9 cellular contexts compared by ENCODE assay signal in the genomic region with DNA sequence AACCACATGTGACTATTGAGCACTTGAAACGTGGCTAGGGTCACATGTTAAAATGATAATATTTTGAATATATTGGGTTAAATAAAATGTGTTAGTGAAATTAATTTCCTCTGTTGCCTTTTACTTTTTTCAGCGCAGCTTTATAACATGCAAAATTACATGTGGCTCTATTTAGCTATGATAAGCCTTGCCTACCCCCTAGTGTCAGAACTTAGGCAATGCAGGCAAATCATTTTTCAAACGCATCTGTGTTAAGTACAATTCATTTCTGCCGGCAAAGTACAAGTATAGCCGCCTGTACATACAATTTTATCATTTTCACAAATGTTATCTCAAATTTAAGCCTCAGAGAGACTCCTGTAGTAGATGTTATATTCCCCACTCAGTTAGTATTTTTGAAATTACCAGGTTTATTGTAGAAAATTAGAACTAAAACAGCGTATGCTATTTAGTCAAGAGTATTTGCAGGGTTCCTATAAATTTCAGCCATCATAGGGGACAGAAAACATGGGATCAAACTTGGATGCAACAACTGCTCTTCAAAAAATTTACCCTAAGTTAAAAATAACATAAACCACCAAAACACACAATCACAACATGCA. TPM values are rescaled to one million over a fixed set of nuclear protein-coding genes. Genes with fewer than 3 reads are reported as not detected.
DNase-seq lines count a peak whose midpoint lies in the region; ATAC-seq, FAIRE-seq and TF ChIP-seq lines count a peak whose summit lies in the region.
"Had no signal": no experiment of that assay in that cellular context is flagged by ENCODE, and none has a peak within 500 bp of the region (broad histone marks: within the 10 kb centered on the region; RNA-seq: fewer than 3 reads in every experiment).

No MANE protein-coding gene starts in this region.

- no TSS peak for BruUV-seq in HCT116 (replicated peaks; lab: Mats Ljungman, UMichigan)

- WGBS in SK-N-SH (ENCODE audit: low lambda C conversion rate), result 17% methylated on average over 6 of the region's 6 CpGs
- whole genome bisulfite sequencing in H1 (ENCODE audit: extremely low coverage in 1 of 2, insufficient coverage in 1 of 2, insufficient read length in 1 of 2, insufficient replicate concordance in 2 of 2, low coverage in 1 of 2, low lambda C conversion rate in 2 of 2, missing lambda C conversion rate in 1 of 2), 2 experiments, result 42% methylated on average over 6 of the region's 6 CpGs; no CpG with 5 or more reads in 1 of the 2 experiments

- no peak overlapping the region for H2BK20ac ChIP-seq in H1 (ENCODE audit: low read length)

- H2BK12ac ChIP-seq in H1 (ENCODE audit: low read depth, low read length), result no peak overlapping the region

- H3K4me1 Mint-ChIP-seq in mesothelial cell of epicardium, result peaks cover 14% of the 10 kb centered on the region

- peaks cover 17% of the 10 kb centered on the region for H3K27me3 Mint-ChIP-seq in mesothelial cell of epicardium (ENCODE audit: low read depth)

- H2BK120ac ChIP-seq in H1 (replicated peaks; ENCODE audit: low read depth, low read length), result no peak overlapping the region

- POLR2A ChIA-PET in GM10248 (lab: Yijun Ruan, JAX) (no interaction called here), HCT116 (lab: Charles Lee) (no interaction called here), SK-N-SH (lab: Yijun Ruan, JAX) (no interaction called here), H1 (lab: Charles Lee; ENCODE audit: partially characterized antibody) (no interaction called here)

- H3K14ac ChIP-seq in H1 (ENCODE audit: insufficient read length), result no peak overlapping the region

- no peak overlapping the region for H3K18ac ChIP-seq in H1 (ENCODE audit: extremely low read depth, low read length)

- H2BK5ac ChIP-seq in H1 (ENCODE audit: low read depth, low read length), result no peak overlapping the region

- H3K27ac ChIP-seq in HCT116 (ENCODE audit: low read depth, low read length) (no peak overlapping the region), SK-N-SH (ENCODE audit: low read depth in 2 of 2, low read length in 1 of 2) (no peak overlapping the region), H1 (ENCODE audit: low read depth, low read length) (no peak overlapping the region)
- H3K27ac ChIP-seq in effector memory CD4-positive, alpha-beta T cell (ENCODE audit: insufficient read depth, low read length, poor library complexity, severe bottlenecking), result no peak overlapping the region
- H3K27ac ChIP-seq: skin epidermis had no signal

- peaks cover 7% of the 10 kb centered on the region for H3K9me3 Mint-ChIP-seq in mesothelial cell of epicardium

- peaks cover 21% of the 10 kb centered on the region for H3K27me3 ChIP-seq in HCT116 (ENCODE audit: insufficient read depth, low read length)
- no peaks in the 10 kb centered on the region for H3K27me3 ChIP-seq in SK-N-SH (ENCODE audit: insufficient read depth)
- no peaks in the 10 kb centered on the region for H3K27me3 ChIP-seq in H1 (replicated peaks in 1 of 4; ENCODE audit: control insufficient read depth in 3 of 4, extremely low read depth in 1 of 4, insufficient read depth in 3 of 4, low read length in 3 of 4)
- H3K27me3 ChIP-seq in effector memory CD4-positive, alpha-beta T cell (replicated peaks; ENCODE audit: control insufficient read depth, insufficient read depth, low read length, poor library complexity, severe bottlenecking), result no peaks in the 10 kb centered on the region

- H3K36me3 ChIP-seq in HCT116 (ENCODE audit: control insufficient read depth in 1 of 2, insufficient read depth in 2 of 2, low read length in 2 of 2) (no peaks in the 10 kb centered on the region), SK-N-SH (replicated peaks in 1 of 2; ENCODE audit: control insufficient read depth in 1 of 2, insufficient read depth in 2 of 2, low read length in 1 of 2) (no peaks in the 10 kb centered on the region), H1 (ENCODE audit: control insufficient read depth in 2 of 4, insufficient read depth in 4 of 4, low read length in 3 of 4) (no peaks in the 10 kb centered on the region)
- no peaks in the 10 kb centered on the region for H3K36me3 ChIP-seq in effector memory CD4-positive, alpha-beta T cell (ENCODE audit: control insufficient read depth, insufficient read depth, low read length)

- H2AK5ac ChIP-seq in H1 (ENCODE audit: low read depth, low read length), result no peak overlapping the region

- no peak overlapping the region for H3K9ac ChIP-seq in HCT116 (ENCODE audit: low read length)
- no peak overlapping the region for H3K9ac ChIP-seq in SK-N-SH
- H3K9ac ChIP-seq in H1 (replicated peaks in 1 of 4; ENCODE audit: extremely low read depth in 1 of 4, low read depth in 3 of 4, low read length in 3 of 4), result no peak overlapping the region

- peak; percentile 72 for ATAC-seq in HCT116

- H3K4me1 ChIP-seq in HCT116 (ENCODE audit: control insufficient read depth in 1 of 2, insufficient read depth in 2 of 2, low read length in 2 of 2) (no peaks in the 10 kb centered on the region), SK-N-SH (ENCODE audit: control insufficient read depth in 1 of 2, insufficient read depth in 2 of 2, low read depth in 1 of 2, low read length in 1 of 2) (no peaks in the 10 kb centered on the region), H1 (replicated peaks in 1 of 4; ENCODE audit: control insufficient read depth in 3 of 4, insufficient read depth in 4 of 4, low read length in 3 of 4) (no peaks in the 10 kb centered on the region)
- H3K4me1 ChIP-seq in effector memory CD4-positive, alpha-beta T cell (ENCODE audit: control insufficient read depth, insufficient read depth, low read length, poor library complexity, severe bottlenecking), result no peaks in the 10 kb centered on the region

- no peak overlapping the region for H3K27ac Mint-ChIP-seq in mesothelial cell of epicardium

- H3K9me2 ChIP-seq in HCT116 (ENCODE audit: insufficient read depth) (no peaks in the 10 kb centered on the region), SK-N-SH (no peaks in the 10 kb centered on the region)

- DNase-seq in AG08395 (ENCODE audit: low spot score) (peak; percentile 49), GM10248 (ENCODE audit: extremely low spot score) (peak; percentile 18), HCT116 (ENCODE audit: low read depth, low spot score) (peak; percentile 45), M059J (ENCODE audit: low read depth) (peak; percentile 27), SK-N-SH (peak; percentile 33), H1 (ENCODE audit: low read depth in 1 of 2, low spot score in 2 of 2) (peak in 1 of 2 experiments; percentile 21), mesothelial cell of epicardium (ENCODE audit: low spot score in 2 of 2, unreplicated experiment in 2 of 2) (no peak)
- DNase-seq in effector memory CD4-positive, alpha-beta T cell, result no peak

- H2AFZ ChIP-seq in HCT116 (ENCODE audit: low read depth, low read length, poor library complexity, severe bottlenecking) (no peak overlapping the region), SK-N-SH (ENCODE audit: low read depth) (no peak overlapping the region), H1 (ENCODE audit: low read length) (no peak overlapping the region)

- TF ChIP-seq EP300 in SK-N-SH (IDR thresholded peaks at IDR 0.05; ENCODE audit: borderline replicate concordance in 1 of 2, low read depth in 1 of 2, low read length in 1 of 2), result no peak
- no peak for TF ChIP-seq EP300 in H1 (IDR thresholded peaks at IDR 0.05; ENCODE audit: borderline replicate concordance in 1 of 2, low read depth in 2 of 2, low read length in 2 of 2)

- H4K20me1 ChIP-seq in HCT116 (ENCODE audit: insufficient read depth), result no peaks in the 10 kb centered on the region
- H4K20me1 ChIP-seq in SK-N-SH (ENCODE audit: insufficient read depth), result no peaks in the 10 kb centered on the region
- H4K20me1 ChIP-seq in H1 (replicated peaks in 1 of 2; ENCODE audit: control insufficient read depth in 1 of 2, insufficient read depth in 2 of 2, low read length in 2 of 2), result no peaks in the 10 kb centered on the region

- H3K79me2 ChIP-seq in HCT116 (ENCODE audit: insufficient read depth, low read length) (no peaks in the 10 kb centered on the region), SK-N-SH (ENCODE audit: insufficient read depth) (no peaks in the 10 kb centered on the region), H1 (ENCODE audit: control insufficient read depth in 1 of 2, insufficient read depth in 2 of 2, low read length in 2 of 2) (no peaks in the 10 kb centered on the region)

- H3K23ac ChIP-seq in H1 (ENCODE audit: insufficient read length), result no peak overlapping the region

- TF ChIP-seq CTCF in GM10248 (IDR thresholded peaks at IDR 0.05; ENCODE audit: control extremely low read depth, extremely low read depth, low read depth, missing control alignments), result peak; percentile 76
- TF ChIP-seq CTCF in HCT116 (IDR thresholded peaks at IDR 0.05 in 2 of 3, conservative IDR thresholded peaks at IDR 0.05 in 1 of 3; ENCODE audit: borderline replicate concordance in 1 of 3, insufficient read depth in 1 of 3, low read depth in 2 of 3, low read length in 2 of 3), result peak; percentile 52 to 85 (median 78); a peak in 5 of 6 replicates
- TF ChIP-seq CTCF in SK-N-SH (IDR thresholded peaks at IDR 0.05), result peak; percentile 95
- TF ChIP-seq CTCF in H1 (IDR thresholded peaks at IDR 0.05; ENCODE audit: control extremely low read depth in 1 of 3, insufficient read depth in 1 of 3, low read depth in 1 of 3, low read length in 3 of 3), result peak in 2 of 3 experiments; percentile 65 to 76; a peak in 3 of 4 replicates
- TF ChIP-seq CTCF in mesothelial cell of epicardium (IDR thresholded peaks at IDR 0.05; ENCODE audit: unreplicated experiment), result peak; percentile 95

- intact Hi-C loops in HCT116 (cut with micrococcal nuclease), result loop anchor here (1.0 to 5.0 kb wide), 6 partner anchors 96 to 1939 kb away; no protein-coding TSS in a partner anchor

- no peaks in the 10 kb centered on the region for H3K79me1 ChIP-seq in H1 (ENCODE audit: low read depth, low read length)

- CTCF ChIA-PET in GM10248 (lab: Yijun Ruan, JAX) (interaction anchor here (0.7 to 6.8 kb wide), 29 partner anchors 8 to 1937 kb away, joined by 3 to 75 read pairs (median 5); no protein-coding TSS in a partner anchor), HCT116 (lab: Charles Lee) (interaction anchor here (0.8 to 4.0 kb wide), 7 partner anchors 17 to 1937 kb away, joined by 3 to 22 read pairs (median 7); no protein-coding TSS in a partner anchor), SK-N-SH (lab: Yijun Ruan, JAX) (interaction anchor here (0.6 to 7.3 kb wide), 25 partner anchors 8 to 1990 kb away, joined by 3 to 47 read pairs (median 4); no protein-coding TSS in a partner anchor), H1 (lab: Charles Lee; ENCODE audit: partially characterized antibody) (interaction anchor here (0.6 to 3.9 kb wide), 37 partner anchors 9 to 1910 kb away, joined by 3 to 30 read pairs (median 3); no protein-coding TSS in a partner anchor)

- H3F3A ChIP-seq in SK-N-SH (replicated peaks; ENCODE audit: insufficient read depth), result no peaks in the 10 kb centered on the region

- no peak overlapping the region for H4K91ac ChIP-seq in H1 (replicated peaks; ENCODE audit: insufficient read length, low read length)

- TF ChIP-seq POLR2A in HCT116 (IDR thresholded peaks at IDR 0.05; ENCODE audit: borderline replicate concordance, extremely low read depth, insufficient read depth, insufficient read length) (no peak), H1 (IDR thresholded peaks at IDR 0.05; ENCODE audit: control extremely low read depth in 1 of 2, low read depth in 2 of 2, low read length in 2 of 2) (no peak)

- no peak overlapping the region for H3K56ac ChIP-seq in H1 (replicated peaks; ENCODE audit: insufficient read length, low read depth, low read length)

- peak; percentile 90 for FAIRE-seq in H1 (lab: Jason Lieb, UNC)

- no peak overlapping the region for H3K4ac ChIP-seq in H1 (replicated peaks; ENCODE audit: insufficient read length, low read depth, low read length)

- H3K4me2 ChIP-seq in HCT116 (ENCODE audit: low read length), result no peak overlapping the region
- no peak overlapping the region for H3K4me2 ChIP-seq in SK-N-SH
- no peak overlapping the region for H3K4me2 ChIP-seq in H1 (ENCODE audit: insufficient read depth in 1 of 2, low read depth in 2 of 2, low read length in 2 of 2)

- no peak overlapping the region for H2BK15ac ChIP-seq in H1 (ENCODE audit: low read length)

- RAD21 ChIA-PET in HCT116 (lab: Charles Lee; ENCODE audit: low non-redundant PET in 1 of 2, low total read pairs in 2 of 2, uncharacterized antibody in 2 of 2, unreplicated experiment in 2 of 2), result interaction anchor here in 1 of 2 experiments (1.0 kb wide), 1 partner anchor 1767 kb away, joined by 3 read pairs; no protein-coding TSS in a partner anchor

- no peak overlapping the region for H4K5ac ChIP-seq in H1 (ENCODE audit: insufficient read length, low read depth, low read length)

- no peak overlapping the region for H3K4me3 Mint-ChIP-seq in mesothelial cell of epicardium

- H3K9me3 ChIP-seq in HCT116 (ENCODE audit: control insufficient read depth in 1 of 2, insufficient read depth in 1 of 2, low read depth in 1 of 2, low read length in 2 of 2) (no peaks in the 10 kb centered on the region), SK-N-SH (no peaks in the 10 kb centered on the region), H1 (ENCODE audit: insufficient read depth in 2 of 2, low read depth in 1 of 2, low read length in 1 of 2) (no peaks in the 10 kb centered on the region)
- H3K9me3 ChIP-seq in effector memory CD4-positive, alpha-beta T cell (ENCODE audit: control insufficient read depth, low read length), result no peaks in the 10 kb centered on the region

- H3K23me2 ChIP-seq in H1 (ENCODE audit: low read depth, low read length), result no peaks in the 10 kb centered on the region

- no peaks in the 10 kb centered on the region for H3K36me3 Mint-ChIP-seq in mesothelial cell of epicardium

- H4K8ac ChIP-seq in H1 (ENCODE audit: extremely low read depth, insufficient read depth, low read length), result no peak overlapping the region

- TF ChIP-seq RAD21 in HCT116 (IDR thresholded peaks at IDR 0.05; ENCODE audit: low read depth) (peak; percentile 78), SK-N-SH (IDR thresholded peaks at IDR 0.05; ENCODE audit: low read length) (peak; percentile 92), H1 (IDR thresholded peaks at IDR 0.05 in 1 of 2, conservative IDR thresholded peaks at IDR 0.05 in 1 of 2; ENCODE audit: low read depth in 2 of 2, low read length in 2 of 2) (peak; percentile 93 to 96)

- no peak overlapping the region for H3K4me3 ChIP-seq in HCT116 (replicated peaks in 1 of 2; ENCODE audit: low read depth in 1 of 2, low read length in 2 of 2)
- H3K4me3 ChIP-seq in SK-N-SH (ENCODE audit: low read depth in 2 of 2, low read length in 1 of 2), result peak overlapping the region in 1 of 2 experiments; percentile 27; a peak in 1 of 4 replicates
- no peak overlapping the region for H3K4me3 ChIP-seq in H1 (ENCODE audit: extremely low read depth in 1 of 4, insufficient read depth in 2 of 4, low read depth in 3 of 4, low read length in 4 of 4)
- H3K4me3 ChIP-seq in effector memory CD4-positive, alpha-beta T cell (ENCODE audit: insufficient read depth, low read depth, low read length, poor library complexity, severe bottlenecking), result no peak overlapping the region
- H3K4me3 ChIP-seq: skin epidermis had no signal

RNA-seq across cellular contexts. Expression of gene TAFA4, which starts 56.1 kb away (rescaled TPM):
- total RNA-seq in HCT116 (2021; ENCODE audit: unreplicated experiment), result not detected
- not detected in 2 replicates for polyA plus RNA-seq in HCT116 (2012)
- total RNA-seq in M059J (2014; rRNA removed; shearing (Covaris generic)), result not detected in 2 replicates
- not detected in 2 replicates for polyA plus RNA-seq in SK-N-SH (2012; rRNA removed)
- not detected in 2 replicates for polyA plus RNA-seq in SK-N-SH (2012; cell fraction: cytosol; rRNA removed)
- polyA plus RNA-seq in SK-N-SH (2012; cell fraction: nucleus; rRNA removed), result not detected in 2 replicates
- 9.5 and 11.8 TPM in 2 replicates for total RNA-seq in H1 (2021; fragmentation: NEBNext Ultra II Directional; extraction: Animal tissue kit (Norgen Biotek cat#: 25700))
- polyA plus RNA-seq in H1 (2011; rRNA removed), result 2.7 and 4.8 TPM in 2 replicates
- 6.2 TPM for polyA plus RNA-seq in H1 (2011; cell fraction: cytosol; rRNA removed)
- 2.9 TPM for polyA plus RNA-seq in H1 (2011; cell fraction: nucleus; rRNA removed)
- 3.2 to 5.7 TPM (median 5.2 TPM) in 4 replicates for polyA plus RNA-seq in H1 (2012, experiment 1 of 2)
- 1.1 TPM for polyA plus RNA-seq in H1 (2012, experiment 2 of 2)
- 5.3 TPM for polyA plus RNA-seq in H1 (2013, experiment 1 of 2)
- polyA plus RNA-seq in H1 (2013, experiment 2 of 2), result 7.2 TPM
- polyA minus RNA-seq in H1 (2011; rRNA and poly(A)+ RNA removed), result 7.5 and 10.9 TPM in 2 replicates
- 8.6 TPM for polyA minus RNA-seq in H1 (2011; cell fraction: cytosol; rRNA and poly(A)+ RNA removed)
- 8.7 TPM for polyA minus RNA-seq in H1 (2011; cell fraction: nucleus; rRNA and poly(A)+ RNA removed)
- total RNA-seq in mesothelial cell of epicardium, result 0.09 TPM in 1 of 3 replicates, not detected in the others

Comparison
In these comparisons a context has a peak if more than half of its experiments do, and no peak if none do; other contexts are left out.
1. DNase-seq: peak in AG08395 (single experiment), GM10248 (single experiment), HCT116 (single experiment), M059J (single experiment) and SK-N-SH (single experiment); none in mesothelial cell of epicardium (0 of 2) and effector memory CD4-positive, alpha-beta T cell (0 of 3).
2. Peak in every context shown above with its lines, with median percentiles within 50 percentile points of each other: CTCF ChIP-seq.